ENCODE assay signal across 25 cellular contexts in genomic region chr11:133719532-133720235, GRCh38.
"Had no signal": no experiment of that assay in that cellular context is flagged by ENCODE, and none has a peak within 500 bp of the region (broad histone marks: within the 10 kb centered on the region; RNA-seq: fewer than 3 reads in every experiment).

No MANE protein-coding gene starts in this region.

- DNase-seq: activated CD4-positive, alpha-beta memory T cell treated with anti-CD3 and anti-CD28 coated beads, Interleukin-2, amount 10 ng/mL, durations not matched to agents 7 days and 5 days; activated CD4-positive, alpha-beta T cell treated with anti-CD3 and anti-CD28 coated beads for 4 hours; activated CD4-positive, alpha-beta T cell treated with anti-CD3 and anti-CD28 coated beads, Interleukin-2, amount 10 ng/mL, durations not matched to agents 7 days and 5 days; activated CD4-positive, alpha-beta T cell treated with anti-CD3 and anti-CD28 coated beads, Interleukin-2, amount 50 U/mL, for 4 hours; activated CD4-positive, CD25-positive, alpha-beta regulatory T cell; activated CD4-positive, CD25-positive, alpha-beta regulatory T cell treated with anti-CD3 and anti-CD28 coated beads, Interleukin-2, amount 50 U/mL, for 72 hours; activated effector memory CD4-positive, alpha-beta T cell treated with Interleukin-2 at 50 U/mL for 16 hours; activated gamma-delta T cell treated with Interleukin-2 at 50 U/mL for 16 hours; activated naive CD4-positive, alpha-beta T cell treated with anti-CD3 and anti-CD28 coated beads, Interleukin-2, amount 50 U/mL, for 16 hours; activated naive CD4-positive, alpha-beta T cell treated with Interleukin-2 at 50 U/mL for 16 hours; activated T-cell treated with anti-CD3 and anti-CD28 coated beads, Interleukin-2, amount 50 U/mL, for 4 hours; amniotic stem cell; anterior cingulate cortex; brain microvascular endothelial cell; dorsolateral prefrontal cortex; effector CD4-positive, alpha-beta T cell; effector memory CD8-positive, alpha-beta T cell; esophagus squamous epithelium; foreskin melanocyte; head of caudate nucleus; T-helper 2 cell had no signal

- H3K4me1 ChIP-seq: esophagus squamous epithelium, gastroesophageal sphincter had no signal

- H3K4me3 ChIP-seq: coronary artery, dorsolateral prefrontal cortex, esophagus squamous epithelium, gastroesophageal sphincter had no signal

- H3K27ac ChIP-seq: brain microvascular endothelial cell, coronary artery, epithelial cell of prostate, esophagus squamous epithelium, gastroesophageal sphincter had no signal

- H3K36me3 ChIP-seq: brain microvascular endothelial cell, esophagus squamous epithelium, gastroesophageal sphincter had no signal

- ATAC-seq: activated T-cell treated with anti-CD3 and anti-CD28 coated beads, Interleukin-2, amount 50 U/mL, for 4 hours; activated T-helper 17 cell treated with anti-CD3 and anti-CD28 coated beads, Interleukin-2, amount 50 U/mL, for 72 hours; effector memory CD8-positive, alpha-beta T cell; gastroesophageal sphincter had no signal

- H3K9me3 ChIP-seq: esophagus squamous epithelium, gastroesophageal sphincter had no signal

- H3K27me3 ChIP-seq: brain microvascular endothelial cell had no signal
